Comparison of ENCODE assay signal across 14 cellular contexts in genomic region chr9:131999692-132000551, GRCh38.
DNase-seq lines count a peak whose midpoint lies in the region; ATAC-seq lines count a peak whose summit lies in the region.
"Had no signal": no experiment of that assay in that cellular context is flagged by ENCODE, and none has a peak within 500 bp of the region (broad histone marks: within the 10 kb centered on the region; RNA-seq: fewer than 3 reads in every experiment).

No MANE protein-coding gene starts in this region.

- H3K4me3 Mint-ChIP-seq in activated T-cell treated with anti-CD3 and anti-CD28 coated beads, Interleukin-2, amount 50 U/mL, for 4 hours = no peak overlapping the region
- no peak overlapping the region for H3K4me3 Mint-ChIP-seq in stimulated activated effector memory CD8-positive, alpha-beta T cell treated with anti-CD3 and anti-CD28 coated beads, Interleukin-12 subunit alpha, Interleukin-12 subunit beta, amount 100 ng/mL, for 72 hours
- H3K4me3 Mint-ChIP-seq: T-helper 1 cell treated with Interleukin-12 subunit alpha and Interleukin-12 subunit beta and Interleukin-4 antibody, amounts not matched to agents 30 μg/mL and 1 μg/mL, for 36 hours had no signal

- peaks cover 29% of the 10 kb centered on the region for H3K4me1 Mint-ChIP-seq in activated T-cell treated with anti-CD3 and anti-CD28 coated beads, Interleukin-2, amount 50 U/mL, for 4 hours (ENCODE audit: low read depth)
- H3K4me1 Mint-ChIP-seq in stimulated activated effector memory CD8-positive, alpha-beta T cell treated with anti-CD3 and anti-CD28 coated beads, Interleukin-12 subunit alpha, Interleukin-12 subunit beta, amount 100 ng/mL, for 72 hours = peaks cover 61% of the 10 kb centered on the region

- H3K27ac ChIP-seq in epithelial cell of prostate = peak overlapping the region; percentile 86
- H3K27ac ChIP-seq: KMS-11 had no signal

- no peak for DNase-seq in activated T-cell treated with anti-CD3 and anti-CD28 coated beads, Interleukin-2, amount 50 U/mL, for 4 hours
- DNase-seq in activated T-cell treated with anti-CD3 and anti-CD28 coated beads, Interleukin-2, amount 50 U/mL, for 1 hour = no peak
- DNase-seq in RPMI7951 (ENCODE audit: low read depth) (peak; percentile 84), epithelial cell of prostate (ENCODE audit: low read depth, low spot score) (peak; percentile 64), SHP77 treated with DMSO at 0.1 percent for 48 hours (lab: John Stamatoyannopoulos, UW) (no peak), NCI-H2081 treated with DMSO at 0.1 percent for 48 hours (lab: John Stamatoyannopoulos, UW) (no peak), SK-N-DZ (ENCODE audit: low spot score) (no peak)
- no peak for DNase-seq in stimulated activated effector memory CD8-positive, alpha-beta T cell treated with anti-CD3 and anti-CD28 coated beads, Interleukin-12 subunit alpha, Interleukin-12 subunit beta, amount 100 ng/mL, for 72 hours (ENCODE audit: low spot score in 2 of 2)
- DNase-seq: BE2C; effector CD8-positive, alpha-beta T cell; left colon; NCI-H524 had no signal

- ATAC-seq in activated T-cell treated with anti-CD3 and anti-CD28 coated beads, Interleukin-2, amount 50 U/mL, for 4 hours = peak; percentile 71 to 89
- ATAC-seq in stimulated activated effector memory CD8-positive, alpha-beta T cell treated with anti-CD3 and anti-CD28 coated beads, Interleukin-12 subunit alpha, Interleukin-12 subunit beta, amount 100 ng/mL, for 72 hours = peak; percentile 94
- ATAC-seq: left colon had no signal

- peaks cover 29% of the 10 kb centered on the region for H3K36me3 Mint-ChIP-seq in activated T-cell treated with anti-CD3 and anti-CD28 coated beads, Interleukin-2, amount 50 U/mL, for 4 hours (ENCODE audit: insufficient read depth)
- H3K36me3 Mint-ChIP-seq in stimulated activated effector memory CD8-positive, alpha-beta T cell treated with anti-CD3 and anti-CD28 coated beads, Interleukin-12 subunit alpha, Interleukin-12 subunit beta, amount 100 ng/mL, for 72 hours = peaks cover 7% of the 10 kb centered on the region

- no peak overlapping the region for H3K27ac Mint-ChIP-seq in stimulated activated effector memory CD8-positive, alpha-beta T cell treated with anti-CD3 and anti-CD28 coated beads, Interleukin-12 subunit alpha, Interleukin-12 subunit beta, amount 100 ng/mL, for 72 hours
- H3K27ac Mint-ChIP-seq: T-helper 1 cell treated with Interleukin-12 subunit alpha and Interleukin-12 subunit beta and Interleukin-4 antibody, amounts not matched to agents 30 μg/mL and 1 μg/mL, for 36 hours had no signal

- H3K9me3 Mint-ChIP-seq in activated T-cell treated with anti-CD3 and anti-CD28 coated beads, Interleukin-2, amount 50 U/mL, for 4 hours = no peaks in the 10 kb centered on the region
- H3K9me3 Mint-ChIP-seq in stimulated activated effector memory CD8-positive, alpha-beta T cell treated with anti-CD3 and anti-CD28 coated beads, Interleukin-12 subunit alpha, Interleukin-12 subunit beta, amount 100 ng/mL, for 72 hours = no peaks in the 10 kb centered on the region
- H3K9me3 Mint-ChIP-seq: T-helper 1 cell treated with Interleukin-12 subunit alpha and Interleukin-12 subunit beta and Interleukin-4 antibody, amounts not matched to agents 30 μg/mL and 1 μg/mL, for 36 hours had no signal

- H3K27me3 Mint-ChIP-seq in activated T-cell treated with anti-CD3 and anti-CD28 coated beads, Interleukin-2, amount 50 U/mL, for 4 hours (ENCODE audit: low read depth) = no peaks in the 10 kb centered on the region

Comparison
In these comparisons a context has a peak if more than half of its experiments do, and no peak if none do; other contexts are left out.
1. DNase-seq: peak in RPMI7951 (single experiment) and epithelial cell of prostate (single experiment); none in activated T-cell treated with anti-CD3 and anti-CD28 coated beads, Interleukin-2, amount 50 U/mL, for 4 hours (single experiment), activated T-cell treated with anti-CD3 and anti-CD28 coated beads, Interleukin-2, amount 50 U/mL, for 1 hour (single experiment), stimulated activated effector memory CD8-positive, alpha-beta T cell treated with anti-CD3 and anti-CD28 coated beads, Interleukin-12 subunit alpha, Interleukin-12 subunit beta, amount 100 ng/mL, for 72 hours (0 of 2), SHP77 treated with DMSO at 0.1 percent for 48 hours (single experiment), NCI-H2081 treated with DMSO at 0.1 percent for 48 hours (single experiment) and SK-N-DZ (single experiment).